1 cellular context compared by ENCODE assay signal in genomic region chr19:58575183-58576041, GRCh38.
A peak's percentile ranks its signal among the peaks of the same experiment; 100 is the strongest.
TF ChIP-seq lines count a peak whose summit lies in the region.

No MANE protein-coding gene starts in this region.

TF ChIP-seq in IMR-90, 13 proteins besides CTCF, POLR2A, EP300 and RAD21 (continued from another document):
- peak; percentile 2; the same call in 1 of the 2 replicates for TF ChIP-seq USF2 (IDR thresholded peaks at IDR 0.05; ENCODE audit: low read depth, low read length)
